Comparison of ENCODE assay signal across 1 cellular context in genomic region chr12:76032043-76032981, GRCh38.
TF ChIP-seq lines count a peak whose summit lies in the region.

No MANE protein-coding gene starts in this region.

TF ChIP-seq in HepG2, 621 proteins besides CTCF, POLR2A, EP300 and RAD21 (continues in another document):
- TF ChIP-seq ZBTB43 (CRISPR knock-in tag; conservative IDR thresholded peaks at IDR 0.05) (no peak), ZNF317 (CRISPR knock-in tag; IDR thresholded peaks at IDR 0.05) (no peak), ZNF121 (CRISPR knock-in tag; IDR thresholded peaks at IDR 0.05) (peak; percentile 55; the same call in 1 of the 2 replicates), SUZ12 (IDR thresholded peaks at IDR 0.05; ENCODE audit: low read depth, low read length) (no peak), KDM4B (CRISPR knock-in tag; IDR thresholded peaks at IDR 0.05) (no peak; the same call in 1 of the 2 replicates), RFXAP (CRISPR knock-in tag; IDR thresholded peaks at IDR 0.05; ENCODE audit: borderline replicate concordance) (no peak; the same call in 1 of the 2 replicates), SMAD3 (CRISPR knock-in tag; IDR thresholded peaks at IDR 0.05) (0 out of 2 replicates have a peak, but pooled peaks have one; percentile 4), CREB3 (CRISPR knock-in tag; IDR thresholded peaks at IDR 0.05) (0 out of 2 replicates have a peak, but pooled peaks have one; percentile 27), ZNF772 (CRISPR knock-in tag; IDR thresholded peaks at IDR 0.05) (no peak), CHCHD3 (CRISPR knock-in tag; IDR thresholded peaks at IDR 0.05) (0 out of 2 replicates have a peak, but pooled peaks have one; percentile 71), SOX6 (IDR thresholded peaks at IDR 0.05) (no peak), SOX6 (CRISPR knock-in tag; IDR thresholded peaks at IDR 0.05) (no peak; the same call in 1 of the 2 replicates), GATAD1 (CRISPR knock-in tag; IDR thresholded peaks at IDR 0.05) (no peak; the same call in 1 of the 2 replicates), ZBTB7A (CRISPR knock-in tag; IDR thresholded peaks at IDR 0.05) (no peak), ZNF513 (CRISPR knock-in tag; conservative IDR thresholded peaks at IDR 0.05) (no peak), HNF4A (CRISPR knock-in tag; IDR thresholded peaks at IDR 0.05) (no peak), ZNF20 (CRISPR knock-in tag; IDR thresholded peaks at IDR 0.05) (no peak), HNRNPL (IDR thresholded peaks at IDR 0.05; ENCODE audit: low read depth, low read length) (no peak), PCBP2 (optimal IDR thresholded peaks at IDR 0.05; ENCODE audit: low read depth, low read length, poor library complexity, severe bottlenecking) (no peak), FOXA3 (CRISPR knock-in tag; IDR thresholded peaks at IDR 0.05) (peak; percentile 71), CHD2 (IDR thresholded peaks at IDR 0.05; ENCODE audit: low read depth, low read length) (peak; percentile 77; the same call in 1 of the 2 replicates), ZNF546 (CRISPR knock-in tag; conservative IDR thresholded peaks at IDR 0.05) (no peak), ISX (CRISPR knock-in tag; conservative IDR thresholded peaks at IDR 0.05) (no peak), ZNF768 (CRISPR knock-in tag; IDR thresholded peaks at IDR 0.05) (no peak), ZMYM2 (CRISPR knock-in tag; IDR thresholded peaks at IDR 0.05) (peak; percentile 49; the same call in 1 of the 2 replicates), RERE (CRISPR knock-in tag; IDR thresholded peaks at IDR 0.05; ENCODE audit: low read depth) (no peak), IKZF4 (CRISPR knock-in tag; IDR thresholded peaks at IDR 0.05; ENCODE audit: borderline replicate concordance, low read depth, not compliant biosample characterization) (no peak), ZNF296 (CRISPR knock-in tag; conservative IDR thresholded peaks at IDR 0.05) (0 out of 2 replicates have a peak, but pooled peaks have one; percentile 30)
- TF ChIP-seq, protein P1, sequence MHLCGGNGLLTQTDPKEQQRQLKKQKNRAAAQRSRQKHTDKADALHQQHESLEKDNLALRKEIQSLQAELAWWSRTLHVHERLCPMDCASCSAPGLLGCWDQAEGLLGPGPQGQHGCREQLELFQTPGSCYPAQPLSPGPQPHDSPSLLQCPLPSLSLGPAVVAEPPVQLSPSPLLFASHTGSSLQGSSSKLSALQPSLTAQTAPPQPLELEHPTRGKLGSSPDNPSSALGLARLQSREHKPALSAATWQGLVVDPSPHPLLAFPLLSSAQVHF (CRISPR knock-in tag; IDR thresholded peaks at IDR 0.05): no peak; the same call in 1 of the 2 replicates
- TF ChIP-seq, protein P2, sequence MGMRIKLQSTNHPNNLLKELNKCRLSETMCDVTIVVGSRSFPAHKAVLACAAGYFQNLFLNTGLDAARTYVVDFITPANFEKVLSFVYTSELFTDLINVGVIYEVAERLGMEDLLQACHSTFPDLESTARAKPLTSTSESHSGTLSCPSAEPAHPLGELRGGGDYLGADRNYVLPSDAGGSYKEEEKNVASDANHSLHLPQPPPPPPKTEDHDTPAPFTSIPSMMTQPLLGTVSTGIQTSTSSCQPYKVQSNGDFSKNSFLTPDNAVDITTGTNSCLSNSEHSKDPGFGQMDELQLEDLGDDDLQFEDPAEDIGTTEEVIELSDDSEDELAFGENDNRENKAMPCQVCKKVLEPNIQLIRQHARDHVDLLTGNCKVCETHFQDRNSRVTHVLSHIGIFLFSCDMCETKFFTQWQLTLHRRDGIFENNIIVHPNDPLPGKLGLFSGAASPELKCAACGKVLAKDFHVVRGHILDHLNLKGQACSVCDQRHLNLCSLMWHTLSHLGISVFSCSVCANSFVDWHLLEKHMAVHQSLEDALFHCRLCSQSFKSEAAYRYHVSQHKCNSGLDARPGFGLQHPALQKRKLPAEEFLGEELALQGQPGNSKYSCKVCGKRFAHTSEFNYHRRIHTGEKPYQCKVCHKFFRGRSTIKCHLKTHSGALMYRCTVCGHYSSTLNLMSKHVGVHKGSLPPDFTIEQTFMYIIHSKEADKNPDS (CRISPR knock-in tag; IDR thresholded peaks at IDR 0.05): no peak
- TF ChIP-seq, protein P3, sequence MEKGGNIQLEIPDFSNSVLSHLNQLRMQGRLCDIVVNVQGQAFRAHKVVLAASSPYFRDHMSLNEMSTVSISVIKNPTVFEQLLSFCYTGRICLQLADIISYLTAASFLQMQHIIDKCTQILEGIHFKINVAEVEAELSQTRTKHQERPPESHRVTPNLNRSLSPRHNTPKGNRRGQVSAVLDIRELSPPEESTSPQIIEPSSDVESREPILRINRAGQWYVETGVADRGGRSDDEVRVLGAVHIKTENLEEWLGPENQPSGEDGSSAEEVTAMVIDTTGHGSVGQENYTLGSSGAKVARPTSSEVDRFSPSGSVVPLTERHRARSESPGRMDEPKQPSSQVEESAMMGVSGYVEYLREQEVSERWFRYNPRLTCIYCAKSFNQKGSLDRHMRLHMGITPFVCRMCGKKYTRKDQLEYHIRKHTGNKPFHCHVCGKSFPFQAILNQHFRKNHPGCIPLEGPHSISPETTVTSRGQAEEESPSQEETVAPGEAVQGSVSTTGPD (CRISPR knock-in tag; IDR thresholded peaks at IDR 0.05): no peak
- TF ChIP-seq, protein P4, sequence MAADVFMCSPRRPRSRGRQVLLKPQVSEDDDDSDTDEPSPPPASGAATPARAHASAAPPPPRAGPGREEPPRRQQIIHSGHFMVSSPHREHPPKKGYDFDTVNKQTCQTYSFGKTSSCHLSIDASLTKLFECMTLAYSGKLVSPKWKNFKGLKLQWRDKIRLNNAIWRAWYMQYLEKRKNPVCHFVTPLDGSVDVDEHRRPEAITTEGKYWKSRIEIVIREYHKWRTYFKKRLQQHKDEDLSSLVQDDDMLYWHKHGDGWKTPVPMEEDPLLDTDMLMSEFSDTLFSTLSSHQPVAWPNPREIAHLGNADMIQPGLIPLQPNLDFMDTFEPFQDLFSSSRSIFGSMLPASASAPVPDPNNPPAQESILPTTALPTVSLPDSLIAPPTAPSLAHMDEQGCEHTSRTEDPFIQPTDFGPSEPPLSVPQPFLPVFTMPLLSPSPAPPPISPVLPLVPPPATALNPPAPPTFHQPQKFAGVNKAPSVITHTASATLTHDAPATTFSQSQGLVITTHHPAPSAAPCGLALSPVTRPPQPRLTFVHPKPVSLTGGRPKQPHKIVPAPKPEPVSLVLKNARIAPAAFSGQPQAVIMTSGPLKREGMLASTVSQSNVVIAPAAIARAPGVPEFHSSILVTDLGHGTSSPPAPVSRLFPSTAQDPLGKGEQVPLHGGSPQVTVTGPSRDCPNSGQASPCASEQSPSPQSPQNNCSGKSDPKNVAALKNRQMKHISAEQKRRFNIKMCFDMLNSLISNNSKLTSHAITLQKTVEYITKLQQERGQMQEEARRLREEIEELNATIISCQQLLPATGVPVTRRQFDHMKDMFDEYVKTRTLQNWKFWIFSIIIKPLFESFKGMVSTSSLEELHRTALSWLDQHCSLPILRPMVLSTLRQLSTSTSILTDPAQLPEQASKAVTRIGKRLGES (CRISPR knock-in tag; IDR thresholded peaks at IDR 0.05; ENCODE audit: borderline replicate concordance): no peak
- TF ChIP-seq, protein P5, sequence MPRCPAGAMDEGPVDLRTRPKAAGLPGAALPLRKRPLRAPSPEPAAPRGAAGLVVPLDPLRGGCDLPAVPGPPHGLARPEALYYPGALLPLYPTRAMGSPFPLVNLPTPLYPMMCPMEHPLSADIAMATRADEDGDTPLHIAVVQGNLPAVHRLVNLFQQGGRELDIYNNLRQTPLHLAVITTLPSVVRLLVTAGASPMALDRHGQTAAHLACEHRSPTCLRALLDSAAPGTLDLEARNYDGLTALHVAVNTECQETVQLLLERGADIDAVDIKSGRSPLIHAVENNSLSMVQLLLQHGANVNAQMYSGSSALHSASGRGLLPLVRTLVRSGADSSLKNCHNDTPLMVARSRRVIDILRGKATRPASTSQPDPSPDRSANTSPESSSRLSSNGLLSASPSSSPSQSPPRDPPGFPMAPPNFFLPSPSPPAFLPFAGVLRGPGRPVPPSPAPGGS (CRISPR knock-in tag; IDR thresholded peaks at IDR 0.05): no peak
- TF ChIP-seq, protein P6, sequence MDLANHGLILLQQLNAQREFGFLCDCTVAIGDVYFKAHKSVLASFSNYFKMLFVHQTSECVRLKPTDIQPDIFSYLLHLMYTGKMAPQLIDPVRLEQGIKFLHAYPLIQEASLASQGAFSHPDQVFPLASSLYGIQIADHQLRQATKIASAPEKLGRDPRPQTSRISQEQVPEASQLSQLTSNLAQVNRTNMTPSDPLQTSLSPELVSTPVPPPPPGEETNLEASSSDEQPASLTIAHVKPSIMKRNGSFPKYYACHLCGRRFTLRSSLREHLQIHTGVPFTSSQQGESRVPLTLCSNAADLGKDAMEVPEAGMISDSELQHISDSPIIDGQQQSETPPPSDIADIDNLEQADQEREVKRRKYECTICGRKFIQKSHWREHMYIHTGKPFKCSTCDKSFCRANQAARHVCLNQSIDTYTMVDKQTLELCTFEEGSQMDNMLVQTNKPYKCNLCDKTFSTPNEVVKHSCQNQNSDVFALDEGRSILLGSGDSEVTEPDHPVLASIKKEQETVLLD (CRISPR knock-in tag; IDR thresholded peaks at IDR 0.05; ENCODE audit: low read depth): no peak
